ENCODE assay signal across 8 cellular contexts in genomic region chr1:172357753-172358152, GRCh38.
DNase-seq lines count a peak whose midpoint lies in the region; ATAC-seq and TF ChIP-seq lines count a peak whose summit lies in the region.

No MANE protein-coding gene starts in this region.

- CTCF ChIA-PET in activated naive CD4-positive, alpha-beta T cell treated with anti-CD3 and anti-CD28 coated beads, Interleukin-2, amount 10 ng/mL, durations not matched to agents 7 days and 5 days (lab: Charles Lee): interaction anchor here (0.7 to 3.0 kb wide), 9 partner anchors 10 to 268 kb away, joined by 3 to 15 read pairs (median 4); no protein-coding TSS in a partner anchor

- H3K36me3 Mint-ChIP-seq in activated naive CD4-positive, alpha-beta T cell treated with anti-CD3 and anti-CD28 coated beads, Interleukin-2, amount 10 ng/mL, durations not matched to agents 7 days and 5 days: peaks cover 2% of the 10 kb centered on the region
- H3K36me3 Mint-ChIP-seq in activated naive CD8-positive, alpha-beta T cell treated with anti-CD3 and anti-CD28 coated beads for 36 hours: no peaks in the 10 kb centered on the region

- no peak overlapping the region for H3K4me3 Mint-ChIP-seq in activated naive CD4-positive, alpha-beta T cell treated with anti-CD3 and anti-CD28 coated beads, Interleukin-2, amount 10 ng/mL, durations not matched to agents 7 days and 5 days
- H3K4me3 Mint-ChIP-seq in activated naive CD8-positive, alpha-beta T cell treated with anti-CD3 and anti-CD28 coated beads for 36 hours: peak overlapping the region; percentile 57

- TF ChIP-seq CTCF in upper lobe of right lung (IDR thresholded peaks at IDR 0.05): no peak

- H3K27ac ChIP-seq in upper lobe of right lung: peak overlapping the region; percentile 78

- no peaks in the 10 kb centered on the region for H3K9me3 ChIP-seq in upper lobe of right lung

- H3K27ac Mint-ChIP-seq in activated naive CD4-positive, alpha-beta T cell treated with anti-CD3 and anti-CD28 coated beads, Interleukin-2, amount 10 ng/mL, durations not matched to agents 7 days and 5 days: peak overlapping the region; percentile 86
- peak overlapping the region; percentile 90 for H3K27ac Mint-ChIP-seq in activated naive CD8-positive, alpha-beta T cell treated with anti-CD3 and anti-CD28 coated beads for 36 hours

- no peaks in the 10 kb centered on the region for H3K27me3 ChIP-seq in upper lobe of right lung

- no peaks in the 10 kb centered on the region for H3K36me3 ChIP-seq in upper lobe of right lung

- no peak for ATAC-seq in upper lobe of right lung
- ATAC-seq in activated CD4-positive, CD25-positive, alpha-beta regulatory T cell treated with anti-CD3 and anti-CD28 coated beads, Interleukin-2, amount 50 U/mL, for 24 hours: no peak

- H3K27me3 Mint-ChIP-seq in activated naive CD4-positive, alpha-beta T cell treated with anti-CD3 and anti-CD28 coated beads, Interleukin-2, amount 10 ng/mL, durations not matched to agents 7 days and 5 days: no peaks in the 10 kb centered on the region
- no peaks in the 10 kb centered on the region for H3K27me3 Mint-ChIP-seq in activated naive CD8-positive, alpha-beta T cell treated with anti-CD3 and anti-CD28 coated beads for 36 hours

- H3K9me3 Mint-ChIP-seq in activated naive CD4-positive, alpha-beta T cell treated with anti-CD3 and anti-CD28 coated beads, Interleukin-2, amount 10 ng/mL, durations not matched to agents 7 days and 5 days: no peaks in the 10 kb centered on the region
- peaks cover 2% of the 10 kb centered on the region for H3K9me3 Mint-ChIP-seq in activated naive CD8-positive, alpha-beta T cell treated with anti-CD3 and anti-CD28 coated beads for 36 hours

- H3K4me1 ChIP-seq in upper lobe of right lung: peaks cover 30% of the 10 kb centered on the region

- peaks cover 42% of the 10 kb centered on the region for H3K4me1 Mint-ChIP-seq in activated naive CD4-positive, alpha-beta T cell treated with anti-CD3 and anti-CD28 coated beads, Interleukin-2, amount 10 ng/mL, durations not matched to agents 7 days and 5 days
- H3K4me1 Mint-ChIP-seq in activated naive CD8-positive, alpha-beta T cell treated with anti-CD3 and anti-CD28 coated beads for 36 hours: peaks cover 64% of the 10 kb centered on the region

- intact Hi-C loops in upper lobe of right lung (cut with DNase I): no loop called here

- no peak for DNase-seq in activated naive CD4-positive, alpha-beta T cell treated with anti-CD3 and anti-CD28 coated beads, Interleukin-2, amount 10 ng/mL, durations not matched to agents 7 days and 5 days
- no peak for DNase-seq in activated naive CD4-positive, alpha-beta T cell (lab: John Stamatoyannopoulos, UW)
- DNase-seq in activated naive CD8-positive, alpha-beta T cell treated with anti-CD3 and anti-CD28 coated beads for 36 hours: no peak
- DNase-seq in lung microvascular endothelial cell (ENCODE audit: low read depth in 2 of 2) (peak; percentile 28 to 62), upper lobe of right lung (no peak), NCI-H1417 treated with DMSO at 0.1 percent for 48 hours (lab: John Stamatoyannopoulos, UW) (no peak), GOT3 (lab: John Stamatoyannopoulos, UW) (no peak)

- no peak overlapping the region for H3K4me3 ChIP-seq in upper lobe of right lung

Comparison
In these comparisons a context has a peak if more than half of its experiments do, and no peak if none do; other contexts are left out.
1. DNase-seq: peak in lung microvascular endothelial cell (2 of 2); none in activated naive CD4-positive, alpha-beta T cell treated with anti-CD3 and anti-CD28 coated beads, Interleukin-2, amount 10 ng/mL, durations not matched to agents 7 days and 5 days (single experiment), activated naive CD4-positive, alpha-beta T cell (0 of 4), activated naive CD8-positive, alpha-beta T cell treated with anti-CD3 and anti-CD28 coated beads for 36 hours (single experiment), upper lobe of right lung (single experiment), NCI-H1417 treated with DMSO at 0.1 percent for 48 hours (single experiment) and GOT3 (single experiment).